ENCODE assay signal across 8 cellular contexts in genomic region chr10:119595134-119595714, GRCh38. TPM values are rescaled to one million over a fixed set of nuclear protein-coding genes. Genes with fewer than 3 reads are reported as not detected.
A peak's percentile ranks its signal among the peaks of the same experiment; 100 is the strongest.
DNase-seq lines count a peak whose midpoint lies in the region; ATAC-seq, FAIRE-seq and TF ChIP-seq lines count a peak whose summit lies in the region.

No MANE protein-coding gene starts in this region.

- H2AFZ ChIP-seq in HCT116 (ENCODE audit: low read depth, low read length, poor library complexity, severe bottlenecking) = no peak overlapping the region
- H2AFZ ChIP-seq in HepG2 (ENCODE audit: low read length) = no peak overlapping the region

- POLR2A ChIA-PET in HCT116 (lab: Charles Lee) = no interaction called here
- POLR2A ChIA-PET in HepG2 (lab: Yijun Ruan, JAX) = interaction anchor here (0.6 to 1.3 kb wide), 4 partner anchors 12 to 429 kb away, joined by 3 to 4 read pairs (median 4); partner anchors contain the start of gene INPP5F

- under 1% methylated on average over 7 of the region's 7 CpGs for WGBS in HepG2 (ENCODE audit: low lambda C conversion rate)

- in situ Hi-C loops in HepG2 (cut with HindIII; ENCODE audit: extremely low pct_ligation_motif_present, low pct_unique_long_range_greater_than_20kb) = no loop called here

- intact Hi-C loops in HCT116 (cut with micrococcal nuclease) = loop anchor here (5.0 kb wide), 2 partner anchors 132 to 388 kb away; partner anchors contain the start of genes GRK5 and INPP5F
- intact Hi-C loops in HepG2 (cut with micrococcal nuclease; ENCODE audit: unreplicated experiment) = loop anchor here (10.0 kb wide), 1 partner anchor 130 kb away; the partner anchor contains the start of gene INPP5F
- intact Hi-C loops in upper lobe of right lung (cut with DNase I) = no loop called here

- H3K36me3 ChIP-seq in HCT116 (ENCODE audit: control insufficient read depth in 1 of 2, insufficient read depth in 2 of 2, low read length in 2 of 2) (peaks cover 8 to 19% of the 10 kb centered on the region in 2 experiments; a peak in 3 of 4 replicates), HepG2 (replicated peaks in 1 of 2; ENCODE audit: control insufficient read depth in 1 of 2, insufficient read depth in 2 of 2, low read length in 2 of 2) (peaks cover 0 to under 1% of the 10 kb centered on the region in 2 experiments; a peak in 1 of 5 replicates), upper lobe of right lung (peaks cover 17% of the 10 kb centered on the region)

- TF ChIP-seq POLR2A in HCT116 (IDR thresholded peaks at IDR 0.05; ENCODE audit: borderline replicate concordance, extremely low read depth, insufficient read depth, insufficient read length) (no peak), HepG2 (IDR thresholded peaks at IDR 0.05; ENCODE audit: insufficient read depth in 1 of 2, low read depth in 2 of 2, low read length in 2 of 2) (no peak)

- H3K4me2 ChIP-seq in HCT116 (ENCODE audit: low read length) (peak overlapping the region; percentile 84), HepG2 (ENCODE audit: low read depth, low read length) (peak overlapping the region; percentile 80)

- no peak for TF ChIP-seq CTCF in HCT116 (IDR thresholded peaks at IDR 0.05 in 2 of 3, conservative IDR thresholded peaks at IDR 0.05 in 1 of 3; ENCODE audit: borderline replicate concordance in 1 of 3, insufficient read depth in 1 of 3, low read depth in 2 of 3, low read length in 2 of 3)
- TF ChIP-seq CTCF in HepG2 (CRISPR knock-in tag; IDR thresholded peaks at IDR 0.05) = no peak
- no peak for TF ChIP-seq CTCF in upper lobe of right lung (IDR thresholded peaks at IDR 0.05)

- peak overlapping the region; percentile 90 for H3K9ac ChIP-seq in HCT116 (ENCODE audit: low read length)
- peak overlapping the region; percentile 96 for H3K9ac ChIP-seq in HepG2 (ENCODE audit: insufficient read depth, low read depth, low read length)

- H4K20me1 ChIP-seq in HCT116 (ENCODE audit: insufficient read depth) (peaks cover 27% of the 10 kb centered on the region; the same call in 1 of the 2 replicates), HepG2 (ENCODE audit: insufficient read depth, low read length) (peaks cover 42% of the 10 kb centered on the region)

- no peaks in the 10 kb centered on the region for H3K27me3 ChIP-seq in HCT116 (ENCODE audit: insufficient read depth, low read length)
- no peaks in the 10 kb centered on the region; a peak in 1 of 5 replicates for H3K27me3 ChIP-seq in HepG2 (ENCODE audit: control insufficient read depth in 1 of 2, insufficient read depth in 2 of 2, low read length in 2 of 2)
- H3K27me3 ChIP-seq in upper lobe of right lung = no peaks in the 10 kb centered on the region

- DNase-seq in A172 (ENCODE audit: low spot score) (peak; percentile 53), HCT116 (ENCODE audit: low read depth, low spot score) (no peak), HepG2 (ENCODE audit: low spot score) (peak; percentile 43), upper lobe of right lung (no peak)

- H3K79me2 ChIP-seq in HCT116 (ENCODE audit: insufficient read depth, low read length) (peaks cover 61% of the 10 kb centered on the region), HepG2 (ENCODE audit: insufficient read depth, low read length) (peaks cover 57% of the 10 kb centered on the region)

- ATAC-seq in HCT116 (no peak), HepG2 (no peak), upper lobe of right lung (no peak), GM21528 (IDR thresholded peaks at IDR 0.05; ENCODE audit: low FRiP score, unreplicated experiment) (no peak), HG02759 (IDR thresholded peaks at IDR 0.05; ENCODE audit: unreplicated experiment) (no peak), GM18858 (IDR thresholded peaks at IDR 0.05; ENCODE audit: unreplicated experiment) (no peak)

- H3K4me1 ChIP-seq in HCT116 (ENCODE audit: control insufficient read depth in 1 of 2, insufficient read depth in 2 of 2, low read length in 2 of 2) (peaks cover 13 to 23% of the 10 kb centered on the region in 2 experiments), HepG2 (ENCODE audit: insufficient read depth, low read length) (peaks cover 47% of the 10 kb centered on the region), upper lobe of right lung (peaks cover 49% of the 10 kb centered on the region)

- RAD21 ChIA-PET in HCT116 (lab: Charles Lee; ENCODE audit: low non-redundant PET in 1 of 2, low total read pairs in 2 of 2, uncharacterized antibody in 2 of 2, unreplicated experiment in 2 of 2) = no interaction called here

- TF ChIP-seq RAD21 in HCT116 (IDR thresholded peaks at IDR 0.05; ENCODE audit: low read depth) (no peak), HepG2 (CRISPR knock-in tag; IDR thresholded peaks at IDR 0.05) (no peak)

- no peaks in the 10 kb centered on the region for H3K9me2 ChIP-seq in HCT116 (ENCODE audit: insufficient read depth)

- no peak for TF ChIP-seq EP300 in HepG2 (IDR thresholded peaks at IDR 0.05; ENCODE audit: low read depth in 2 of 2, low read length in 2 of 2)
- no peak for TF ChIP-seq EP300 in HepG2 (CRISPR knock-in tag; IDR thresholded peaks at IDR 0.05; ENCODE audit: borderline replicate concordance)

- FAIRE-seq in HepG2 (lab: Jason Lieb, UNC) = peak; percentile 84

- BruUV-seq in HCT116 (replicated peaks; lab: Mats Ljungman, UMichigan) = no TSS peak
- no TSS peak for BruUV-seq in HepG2 (replicated peaks; lab: Mats Ljungman, UMichigan)

- CTCF ChIA-PET in HCT116 (lab: Charles Lee) (interaction anchor here (0.7 kb wide), 1 partner anchor 13 kb away, joined by 4 read pairs; no protein-coding TSS in a partner anchor), HepG2 (lab: Yijun Ruan, JAX; ENCODE audit: low intra/inter-chr PET ratio, low total read pairs) (no interaction called here)

- H3K27ac ChIP-seq in HCT116 (ENCODE audit: low read depth, low read length) (peak overlapping the region; percentile 97), angular gyrus (ENCODE audit: low read depth, low read length) (peak overlapping the region; percentile 98), HepG2 (ENCODE audit: extremely low read length, insufficient read depth, low read length) (peak overlapping the region; percentile 98), upper lobe of right lung (peak overlapping the region; percentile 99)

- H3K9me3 ChIP-seq in HCT116 (ENCODE audit: control insufficient read depth in 1 of 2, insufficient read depth in 1 of 2, low read depth in 1 of 2, low read length in 2 of 2) (no peaks in the 10 kb centered on the region; a peak in 1 of 4 replicates), HepG2 (ENCODE audit: low read length) (0 out of 2 replicates have a peak, but pooled peaks cover 5% of the 10 kb centered on the region), upper lobe of right lung (no peaks in the 10 kb centered on the region)

- H3K4me3 ChIP-seq in HCT116 (replicated peaks in 1 of 2; ENCODE audit: low read depth in 1 of 2, low read length in 2 of 2) = peak overlapping the region; percentile 85 to 88
- peak overlapping the region; percentile 89 to 90 (median 90) for H3K4me3 ChIP-seq in HepG2 (replicated peaks in 1 of 3; ENCODE audit: insufficient read depth in 1 of 3, low read depth in 2 of 3, low read length in 3 of 3)
- peak overlapping the region; percentile 93 for H3K4me3 ChIP-seq in upper lobe of right lung

RNA-seq across cellular contexts. Expression of gene TIAL1, which starts 1.5 kb away (rescaled TPM):
- 52.4 and 62.5 TPM in 2 replicates for total RNA-seq in A172 (2014; rRNA removed; shearing (Covaris generic))
- total RNA-seq in HCT116 (2021; ENCODE audit: unreplicated experiment) (220 TPM), HepG2 (2016; rRNA removed; fragmentation: Illumina TruSeq; extraction: Trizol) (31.5 and 36.6 TPM in 2 replicates), upper lobe of right lung (104 TPM)
- polyA plus RNA-seq in HCT116 (2012) = 94.9 and 112 TPM in 2 replicates
- total RNA-seq in HepG2 (2016; cell fraction: cytosol; rRNA removed; fragmentation: Illumina TruSeq; extraction: Trizol; ENCODE audit: low read depth) = 19.8 and 22.7 TPM in 2 replicates
- total RNA-seq in HepG2 (2016; cell fraction: insoluble cytoplasmic fraction; rRNA removed; fragmentation: Illumina TruSeq; extraction: Trizol) = 32.7 and 33.0 TPM in 2 replicates
- total RNA-seq in HepG2 (2016; cell fraction: membrane; rRNA removed; fragmentation: Illumina TruSeq; extraction: Trizol) = 32.9 and 34.8 TPM in 2 replicates
- 74.7 and 93.9 TPM in 2 replicates for total RNA-seq in HepG2 (2016; cell fraction: nucleus; rRNA removed; fragmentation: Illumina TruSeq; extraction: Trizol)
- polyA plus RNA-seq in HepG2 (2011; rRNA removed) = 145 and 148 TPM in 2 replicates
- polyA plus RNA-seq in HepG2 (2011; cell fraction: cytosol; rRNA removed) = 29.6 and 41.0 TPM in 2 replicates
- polyA plus RNA-seq in HepG2 (2011; cell fraction: nucleus; rRNA removed) = 368 and 448 TPM in 2 replicates
- 152 and 155 TPM in 2 replicates for polyA plus RNA-seq in HepG2 (2012)
- polyA plus RNA-seq in HepG2 (2016; cell fraction: cytosol; fragmentation: Illumina TruSeq; extraction: Trizol; ENCODE audit: low read depth) = 16.3 and 18.6 TPM in 2 replicates
- 72.0 and 75.0 TPM in 2 replicates for polyA plus RNA-seq in HepG2 (2016; cell fraction: insoluble cytoplasmic fraction; fragmentation: Illumina TruSeq; extraction: Trizol; ENCODE audit: low read depth)
- 36.1 and 39.6 TPM in 2 replicates for polyA plus RNA-seq in HepG2 (2016; cell fraction: membrane; fragmentation: Illumina TruSeq; extraction: Trizol; ENCODE audit: low read depth)
- 291 and 317 TPM in 2 replicates for polyA plus RNA-seq in HepG2 (2016; cell fraction: nucleus; fragmentation: Illumina TruSeq; extraction: Trizol; ENCODE audit: insufficient read depth, low read depth)
- polyA minus RNA-seq in HepG2 (2011; rRNA and poly(A)+ RNA removed; ENCODE audit: low replicate concordance) = 17.9 and 42.2 TPM in 2 replicates
- polyA minus RNA-seq in HepG2 (2011; cell fraction: cytosol; rRNA and poly(A)+ RNA removed) = 27.6 and 31.4 TPM in 2 replicates
- polyA minus RNA-seq in HepG2 (2011; cell fraction: nucleus; rRNA and poly(A)+ RNA removed) = 199 and 216 TPM in 2 replicates

RNA-seq across cellular contexts. Expression of gene RGS10, which starts 52.7 kb away (rescaled TPM):
- total RNA-seq in A172 (2014; rRNA removed; shearing (Covaris generic)) = 74.7 and 106 TPM in 2 replicates
- total RNA-seq in HCT116 (2021; ENCODE audit: unreplicated experiment) (96.7 TPM), HepG2 (2016; rRNA removed; fragmentation: Illumina TruSeq; extraction: Trizol) (1.1 and 1.7 TPM in 2 replicates), upper lobe of right lung (31.0 TPM)
- 70.0 and 88.2 TPM in 2 replicates for polyA plus RNA-seq in HCT116 (2012)
- 2.3 and 4.0 TPM in 2 replicates for total RNA-seq in HepG2 (2016; cell fraction: cytosol; rRNA removed; fragmentation: Illumina TruSeq; extraction: Trizol; ENCODE audit: low read depth)
- 1.3 and 2.0 TPM in 2 replicates for total RNA-seq in HepG2 (2016; cell fraction: insoluble cytoplasmic fraction; rRNA removed; fragmentation: Illumina TruSeq; extraction: Trizol)
- 2.3 and 2.4 TPM in 2 replicates for total RNA-seq in HepG2 (2016; cell fraction: membrane; rRNA removed; fragmentation: Illumina TruSeq; extraction: Trizol)
- 0.78 and 1.1 TPM in 2 replicates for total RNA-seq in HepG2 (2016; cell fraction: nucleus; rRNA removed; fragmentation: Illumina TruSeq; extraction: Trizol)
- polyA plus RNA-seq in HepG2 (2011; rRNA removed) = 4.1 and 5.1 TPM in 2 replicates
- 2.9 and 4.0 TPM in 2 replicates for polyA plus RNA-seq in HepG2 (2011; cell fraction: cytosol; rRNA removed)
- 1.2 and 1.3 TPM in 2 replicates for polyA plus RNA-seq in HepG2 (2011; cell fraction: nucleus; rRNA removed)
- 1.4 and 3.1 TPM in 2 replicates for polyA plus RNA-seq in HepG2 (2012)
- polyA plus RNA-seq in HepG2 (2016; cell fraction: cytosol; fragmentation: Illumina TruSeq; extraction: Trizol; ENCODE audit: low read depth) = 3.3 and 5.1 TPM in 2 replicates
- polyA plus RNA-seq in HepG2 (2016; cell fraction: insoluble cytoplasmic fraction; fragmentation: Illumina TruSeq; extraction: Trizol; ENCODE audit: low read depth) = 2.4 and 3.6 TPM in 2 replicates
- 3.3 TPM in 2 replicates for polyA plus RNA-seq in HepG2 (2016; cell fraction: membrane; fragmentation: Illumina TruSeq; extraction: Trizol; ENCODE audit: low read depth)
- 0.67 and 1.8 TPM in 2 replicates for polyA plus RNA-seq in HepG2 (2016; cell fraction: nucleus; fragmentation: Illumina TruSeq; extraction: Trizol; ENCODE audit: insufficient read depth, low read depth)
- 1.3 and 2.3 TPM in 2 replicates for polyA minus RNA-seq in HepG2 (2011; rRNA and poly(A)+ RNA removed; ENCODE audit: low replicate concordance)
- 1.3 and 2.1 TPM in 2 replicates for polyA minus RNA-seq in HepG2 (2011; cell fraction: cytosol; rRNA and poly(A)+ RNA removed)
- polyA minus RNA-seq in HepG2 (2011; cell fraction: nucleus; rRNA and poly(A)+ RNA removed) = 0.99 and 1.8 TPM in 2 replicates

RNA-seq across cellular contexts. Expression of gene BAG3, which starts 56.0 kb away (rescaled TPM):
- 31.0 and 39.8 TPM in 2 replicates for total RNA-seq in A172 (2014; rRNA removed; shearing (Covaris generic))
- total RNA-seq in HCT116 (2021; ENCODE audit: unreplicated experiment) (57.0 TPM), HepG2 (2016; rRNA removed; fragmentation: Illumina TruSeq; extraction: Trizol) (6.7 and 7.9 TPM in 2 replicates), upper lobe of right lung (41.5 TPM)
- polyA plus RNA-seq in HCT116 (2012) = 51.9 and 56.4 TPM in 2 replicates
- total RNA-seq in HepG2 (2016; cell fraction: cytosol; rRNA removed; fragmentation: Illumina TruSeq; extraction: Trizol; ENCODE audit: low read depth) = 1.7 and 2.0 TPM in 2 replicates
- 6.7 and 7.5 TPM in 2 replicates for total RNA-seq in HepG2 (2016; cell fraction: insoluble cytoplasmic fraction; rRNA removed; fragmentation: Illumina TruSeq; extraction: Trizol)
- total RNA-seq in HepG2 (2016; cell fraction: membrane; rRNA removed; fragmentation: Illumina TruSeq; extraction: Trizol) = 4.9 and 5.1 TPM in 2 replicates
- total RNA-seq in HepG2 (2016; cell fraction: nucleus; rRNA removed; fragmentation: Illumina TruSeq; extraction: Trizol) = 4.8 and 6.3 TPM in 2 replicates
- polyA plus RNA-seq in HepG2 (2011; rRNA removed) = 2.9 and 3.0 TPM in 2 replicates
- polyA plus RNA-seq in HepG2 (2011; cell fraction: cytosol; rRNA removed) = 2.5 and 3.1 TPM in 2 replicates
- polyA plus RNA-seq in HepG2 (2011; cell fraction: nucleus; rRNA removed) = 9.0 and 9.5 TPM in 2 replicates
- polyA plus RNA-seq in HepG2 (2012) = 12.7 and 14.8 TPM in 2 replicates
- 1.9 and 2.1 TPM in 2 replicates for polyA plus RNA-seq in HepG2 (2016; cell fraction: cytosol; fragmentation: Illumina TruSeq; extraction: Trizol; ENCODE audit: low read depth)
- polyA plus RNA-seq in HepG2 (2016; cell fraction: insoluble cytoplasmic fraction; fragmentation: Illumina TruSeq; extraction: Trizol; ENCODE audit: low read depth) = 15.1 and 20.8 TPM in 2 replicates
- polyA plus RNA-seq in HepG2 (2016; cell fraction: membrane; fragmentation: Illumina TruSeq; extraction: Trizol; ENCODE audit: low read depth) = 3.2 and 4.9 TPM in 2 replicates
- polyA plus RNA-seq in HepG2 (2016; cell fraction: nucleus; fragmentation: Illumina TruSeq; extraction: Trizol; ENCODE audit: insufficient read depth, low read depth) = 14.7 and 18.1 TPM in 2 replicates
- 3.1 and 5.4 TPM in 2 replicates for polyA minus RNA-seq in HepG2 (2011; rRNA and poly(A)+ RNA removed; ENCODE audit: low replicate concordance)
- polyA minus RNA-seq in HepG2 (2011; cell fraction: cytosol; rRNA and poly(A)+ RNA removed) = 6.2 and 6.5 TPM in 2 replicates
- polyA minus RNA-seq in HepG2 (2011; cell fraction: nucleus; rRNA and poly(A)+ RNA removed) = 2.2 and 3.2 TPM in 2 replicates

Comparison
In these comparisons a context has a peak if more than half of its experiments do, and no peak if none do; other contexts are left out.
1. DNase-seq: peak in A172 (single experiment) and HepG2 (single experiment); none in HCT116 (single experiment) and upper lobe of right lung (single experiment).
2. Peak in every context shown above with its lines, with median percentiles within 50 percentile points of each other: H3K27ac ChIP-seq and H3K4me3 ChIP-seq.